ENCODE assay signal across 21 cellular contexts in genomic region chr20:20551409-20551808, GRCh38.
DNase-seq lines count a peak whose midpoint lies in the region; ATAC-seq and TF ChIP-seq lines count a peak whose summit lies in the region.
"Had no signal": no experiment of that assay in that cellular context is flagged by ENCODE, and none has a peak within 500 bp of the region (broad histone marks: within the 10 kb centered on the region; RNA-seq: fewer than 3 reads in every experiment).

No MANE protein-coding gene starts in this region.

- no peaks in the 10 kb centered on the region for H3K27me3 Mint-ChIP-seq in brain
- no peaks in the 10 kb centered on the region for H3K27me3 Mint-ChIP-seq in activated CD8-positive, alpha-beta T cell treated with anti-CD3 and anti-CD28 coated beads for 36 hours
- H3K27me3 Mint-ChIP-seq: activated CD8-positive, alpha-beta memory T cell treated with anti-CD3 and anti-CD28 coated beads, Interleukin-2, amount 10 ng/mL, durations not matched to agents 7 days and 5 days; activated naive CD8-positive, alpha-beta T cell treated with anti-CD3 and anti-CD28 coated beads, Interleukin-2, amount 50 U/mL, for 24 hours; activated T-helper 17 cell treated with anti-CD3 and anti-CD28 coated beads, Interleukin-2, amount 50 U/mL, for 72 hours; CD4-positive, CD25-positive, alpha-beta regulatory T cell had no signal

- CTCF ChIA-PET in activated CD8-positive, alpha-beta T cell treated with anti-CD3 and anti-CD28 coated beads for 36 hours (lab: Charles Lee) = interaction anchor here (1.1 to 3.6 kb wide), 2 partner anchors 9 to 15 kb away, joined by 4 to 11 read pairs; no protein-coding TSS in a partner anchor

- peaks cover 3 to 27% (median 19%) of the 10 kb centered on the region in 5 experiments for H3K9me3 Mint-ChIP-seq in brain
- peaks cover 4% of the 10 kb centered on the region for H3K9me3 Mint-ChIP-seq in activated CD8-positive, alpha-beta T cell treated with anti-CD3 and anti-CD28 coated beads for 36 hours
- H3K9me3 Mint-ChIP-seq: activated T-helper 17 cell treated with anti-CD3 and anti-CD28 coated beads, Interleukin-2, amount 50 U/mL, for 72 hours; CD4-positive, CD25-positive, alpha-beta regulatory T cell had no signal

- H3K27ac Mint-ChIP-seq in brain = peak overlapping the region in 3 of 5 experiments; percentile 38 to 82 (median 60)
- no peak overlapping the region for H3K27ac Mint-ChIP-seq in activated CD8-positive, alpha-beta T cell treated with anti-CD3 and anti-CD28 coated beads for 36 hours
- H3K27ac Mint-ChIP-seq: activated CD8-positive, alpha-beta memory T cell treated with anti-CD3 and anti-CD28 coated beads, Interleukin-2, amount 10 ng/mL, durations not matched to agents 7 days and 5 days; activated naive CD8-positive, alpha-beta T cell treated with anti-CD3 and anti-CD28 coated beads, Interleukin-2, amount 50 U/mL, for 24 hours; activated T-helper 17 cell treated with anti-CD3 and anti-CD28 coated beads, Interleukin-2, amount 50 U/mL, for 72 hours; CD4-positive, CD25-positive, alpha-beta regulatory T cell had no signal

- H3K4me3 Mint-ChIP-seq in brain = peak overlapping the region in 1 of 5 experiments; percentile 33
- no peak overlapping the region for H3K4me3 Mint-ChIP-seq in activated CD8-positive, alpha-beta T cell treated with anti-CD3 and anti-CD28 coated beads for 36 hours
- H3K4me3 Mint-ChIP-seq: activated CD8-positive, alpha-beta memory T cell treated with anti-CD3 and anti-CD28 coated beads, Interleukin-2, amount 10 ng/mL, durations not matched to agents 7 days and 5 days; activated naive CD8-positive, alpha-beta T cell treated with anti-CD3 and anti-CD28 coated beads, Interleukin-2, amount 50 U/mL, for 24 hours; activated T-helper 17 cell treated with anti-CD3 and anti-CD28 coated beads, Interleukin-2, amount 50 U/mL, for 72 hours; CD4-positive, CD25-positive, alpha-beta regulatory T cell had no signal

- TF ChIP-seq CTCF in brain (conservative IDR thresholded peaks at IDR 0.05) = no peak
- TF ChIP-seq CTCF in activated CD8-positive, alpha-beta T cell treated with anti-CD3 and anti-CD28 coated beads for 36 hours (IDR thresholded peaks at IDR 0.05) = no peak

- DNase-seq in DMS 273 (lab: John Stamatoyannopoulos, UW; ENCODE audit: unreplicated experiment) = peak; percentile 78
- peak; percentile 94 for DNase-seq in NCI-H1092 treated with DMSO at 0.1 percent for 48 hours (lab: John Stamatoyannopoulos, UW)
- DNase-seq in NCI-H2171 treated with DMSO at 0.1 percent for 48 hours (lab: John Stamatoyannopoulos, UW) = peak; percentile 96
- no peak for DNase-seq in posterior cingulate gyrus
- no peak for DNase-seq in NCI-H187 (lab: John Stamatoyannopoulos, UW)
- DNase-seq in activated CD8-positive, alpha-beta T cell treated with anti-CD3 and anti-CD28 coated beads for 36 hours = no peak
- DNase-seq: activated CD4-positive, alpha-beta T cell treated with anti-CD3 and anti-CD28 coated beads for 1 hour; activated CD8-positive, alpha-beta memory T cell treated with anti-CD3 and anti-CD28 coated beads, Interleukin-2, amount 10 ng/mL, durations not matched to agents 7 days and 5 days; activated naive CD8-positive, alpha-beta T cell treated with anti-CD3 and anti-CD28 coated beads, Interleukin-2, amount 50 U/mL, for 24 hours; CD4-positive, CD25-positive, alpha-beta regulatory T cell; foreskin fibroblast; hippocampal formation; islet precursor cell; MV-4-11; nucleus accumbens; T1000 had no signal

- POLR2A ChIA-PET in activated CD8-positive, alpha-beta T cell treated with anti-CD3 and anti-CD28 coated beads for 36 hours (lab: Charles Lee) = no interaction called here

- peaks cover 43% of the 10 kb centered on the region for H3K36me3 Mint-ChIP-seq in brain
- H3K36me3 Mint-ChIP-seq in activated CD8-positive, alpha-beta T cell treated with anti-CD3 and anti-CD28 coated beads for 36 hours (ENCODE audit: low read depth) = peaks cover 16% of the 10 kb centered on the region

- ATAC-seq in activated CD4-positive, CD25-positive, alpha-beta regulatory T cell treated with anti-CD3 and anti-CD28 coated beads, Interleukin-2, amount 50 U/mL, for 24 hours = no peak
- ATAC-seq in activated CD8-positive, alpha-beta T cell treated with anti-CD3 and anti-CD28 coated beads for 36 hours = no peak
- ATAC-seq: activated CD8-positive, alpha-beta memory T cell treated with anti-CD3 and anti-CD28 coated beads, Interleukin-2, amount 10 ng/mL, durations not matched to agents 7 days and 5 days; activated naive CD8-positive, alpha-beta T cell treated with anti-CD3 and anti-CD28 coated beads, Interleukin-2, amount 50 U/mL, for 24 hours; activated T-helper 17 cell treated with anti-CD3 and anti-CD28 coated beads, Interleukin-2, amount 50 U/mL, for 72 hours; K562; Panc1 had no signal

- peaks cover 36% of the 10 kb centered on the region for H3K4me1 Mint-ChIP-seq in brain
- peaks cover 28% of the 10 kb centered on the region for H3K4me1 Mint-ChIP-seq in activated CD8-positive, alpha-beta T cell treated with anti-CD3 and anti-CD28 coated beads for 36 hours (ENCODE audit: low read depth)

- intact Hi-C loops in posterior cingulate gyrus (cut with DNase I) = no loop called here
- intact Hi-C loops in activated CD8-positive, alpha-beta T cell treated with anti-CD3 and anti-CD28 coated beads for 36 hours (cut with micrococcal nuclease) = no loop called here

Comparison
In these comparisons a context has a peak if more than half of its experiments do, and no peak if none do; other contexts are left out.
1. DNase-seq: peak in DMS 273 (single experiment), NCI-H1092 treated with DMSO at 0.1 percent for 48 hours (single experiment) and NCI-H2171 treated with DMSO at 0.1 percent for 48 hours (single experiment); none in posterior cingulate gyrus (0 of 10), NCI-H187 (0 of 2) and activated CD8-positive, alpha-beta T cell treated with anti-CD3 and anti-CD28 coated beads for 36 hours (single experiment).